In the genomic region with DNA sequence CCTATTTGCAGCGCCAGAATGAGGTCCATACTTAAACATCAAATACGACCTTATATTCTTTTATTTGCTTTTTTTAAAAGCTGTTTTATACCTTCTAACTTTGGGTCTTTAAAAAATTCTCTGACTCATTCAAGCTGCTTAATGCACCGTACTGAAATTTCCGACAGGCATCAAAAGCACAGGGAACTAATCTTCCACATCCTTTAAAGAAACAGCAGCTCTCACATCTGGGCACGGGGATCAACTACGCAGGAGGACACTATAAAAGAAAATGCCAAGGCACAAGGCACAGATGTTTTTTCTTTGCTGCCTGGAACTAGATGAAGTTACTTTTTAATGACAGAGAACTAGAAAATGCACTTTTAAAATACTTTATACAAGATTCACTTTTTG, we compare ENCODE assay signal across 11 cellular contexts.
"Had no signal": no experiment of that assay in that cellular context is flagged by ENCODE, and none has a peak within 500 bp of the region (broad histone marks: within the 10 kb centered on the region; RNA-seq: fewer than 3 reads in every experiment).

No MANE protein-coding gene starts in this region.

- H3K9me3 ChIP-seq: gastroesophageal sphincter, lower lobe of right lung, mucosa of descending colon, testis had no signal

- H3K36me3 ChIP-seq: gastroesophageal sphincter, lower lobe of right lung had no signal

- H3K9me3 Mint-ChIP-seq: activated T-cell treated with anti-CD3 and anti-CD28 coated beads, Interleukin-2, amount 50 U/mL, for 24 hours; naive thymus-derived CD8-positive, alpha-beta T cell; stimulated activated naive CD8-positive, alpha-beta T cell treated with anti-CD3 and anti-CD28 coated beads, Interleukin-15, Interleukin-2, amounts not matched to agents 100 ng/mL and 50 ng/mL, for 24 hours had no signal

- H3K4me3 ChIP-seq: coronary artery, gastroesophageal sphincter, lower lobe of right lung, mucosa of descending colon, testis had no signal

- ATAC-seq: activated CD8-positive, alpha-beta memory T cell treated with anti-CD3 and anti-CD28 coated beads, Interleukin-2, amount 10 ng/mL, durations not matched to agents 7 days and 5 days; gastroesophageal sphincter had no signal

- H3K27ac Mint-ChIP-seq: activated CD8-positive, alpha-beta memory T cell treated with anti-CD3 and anti-CD28 coated beads, Interleukin-2, amount 10 ng/mL, durations not matched to agents 7 days and 5 days; activated naive CD8-positive, alpha-beta T cell; activated T-cell treated with anti-CD3 and anti-CD28 coated beads, Interleukin-2, amount 50 U/mL, for 24 hours; stimulated activated naive CD8-positive, alpha-beta T cell treated with anti-CD3 and anti-CD28 coated beads, Interleukin-15, Interleukin-2, amounts not matched to agents 100 ng/mL and 50 ng/mL, for 24 hours had no signal

- H3K4me3 Mint-ChIP-seq: activated CD8-positive, alpha-beta memory T cell treated with anti-CD3 and anti-CD28 coated beads, Interleukin-2, amount 10 ng/mL, durations not matched to agents 7 days and 5 days; activated naive CD8-positive, alpha-beta T cell; activated T-cell treated with anti-CD3 and anti-CD28 coated beads, Interleukin-2, amount 50 U/mL, for 24 hours; stimulated activated naive CD8-positive, alpha-beta T cell treated with anti-CD3 and anti-CD28 coated beads, Interleukin-15, Interleukin-2, amounts not matched to agents 100 ng/mL and 50 ng/mL, for 24 hours had no signal

- DNase-seq: effector CD8-positive, alpha-beta T cell had no signal

- H3K27ac ChIP-seq: coronary artery, gastroesophageal sphincter, lower lobe of right lung, testis had no signal

- H3K36me3 Mint-ChIP-seq: activated CD8-positive, alpha-beta memory T cell treated with anti-CD3 and anti-CD28 coated beads, Interleukin-2, amount 10 ng/mL, durations not matched to agents 7 days and 5 days; naive thymus-derived CD8-positive, alpha-beta T cell had no signal

- H3K27me3 Mint-ChIP-seq: activated CD8-positive, alpha-beta memory T cell treated with anti-CD3 and anti-CD28 coated beads, Interleukin-2, amount 10 ng/mL, durations not matched to agents 7 days and 5 days; activated naive CD8-positive, alpha-beta T cell; activated T-cell treated with anti-CD3 and anti-CD28 coated beads, Interleukin-2, amount 50 U/mL, for 24 hours; naive thymus-derived CD8-positive, alpha-beta T cell; stimulated activated naive CD8-positive, alpha-beta T cell treated with anti-CD3 and anti-CD28 coated beads, Interleukin-15, Interleukin-2, amounts not matched to agents 100 ng/mL and 50 ng/mL, for 24 hours had no signal

- H3K4me1 ChIP-seq: testis had no signal

- H3K27me3 ChIP-seq: gastroesophageal sphincter, testis had no signal

- H3K4me1 Mint-ChIP-seq: activated CD8-positive, alpha-beta memory T cell treated with anti-CD3 and anti-CD28 coated beads, Interleukin-2, amount 10 ng/mL, durations not matched to agents 7 days and 5 days had no signal
